Comparison of ENCODE assay signal across 1 cellular context in the genomic region with DNA sequence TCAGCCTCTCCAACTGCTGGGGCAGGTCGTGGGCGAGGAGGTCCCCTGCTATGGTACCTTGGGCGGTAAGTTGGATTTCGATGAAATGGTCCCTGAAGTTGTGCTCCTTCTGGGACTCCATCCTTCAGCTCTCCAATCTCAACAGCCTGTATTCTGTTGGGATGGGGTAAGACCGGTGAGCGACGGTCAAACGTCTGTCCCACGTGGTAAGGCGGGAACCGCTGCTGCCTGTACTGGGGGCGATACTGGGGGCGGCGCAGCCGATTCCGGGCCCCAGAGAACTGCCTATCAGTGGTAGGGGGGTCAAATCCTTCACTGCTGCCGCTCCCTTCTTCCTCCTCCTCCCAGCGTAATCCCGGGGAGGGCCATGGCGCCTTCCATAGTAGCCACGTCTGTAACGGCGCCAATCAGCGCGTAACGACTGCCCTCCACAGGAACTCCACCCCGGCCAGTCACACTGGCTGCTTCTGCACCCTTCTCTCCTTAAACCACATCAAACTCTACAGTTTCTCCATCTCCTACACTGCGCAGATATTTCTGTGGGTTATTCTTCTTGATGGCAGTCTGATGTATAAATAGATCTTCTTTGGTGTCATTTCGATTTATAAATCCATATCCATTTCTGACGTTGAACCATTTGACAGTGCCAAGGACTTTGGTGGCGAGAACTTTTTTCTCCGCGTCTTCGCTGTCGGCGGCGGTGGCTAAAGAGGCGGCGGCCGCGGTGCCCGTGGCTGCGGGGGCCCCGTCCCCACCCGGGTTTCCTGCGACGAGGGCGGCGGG.
TF ChIP-seq lines count a peak whose summit lies in the region.

No MANE protein-coding gene starts in this region.

TF ChIP-seq in WTC11, 78 proteins besides CTCF, POLR2A, EP300 and RAD21 (continued from another document):
- TF ChIP-seq, protein P1, sequence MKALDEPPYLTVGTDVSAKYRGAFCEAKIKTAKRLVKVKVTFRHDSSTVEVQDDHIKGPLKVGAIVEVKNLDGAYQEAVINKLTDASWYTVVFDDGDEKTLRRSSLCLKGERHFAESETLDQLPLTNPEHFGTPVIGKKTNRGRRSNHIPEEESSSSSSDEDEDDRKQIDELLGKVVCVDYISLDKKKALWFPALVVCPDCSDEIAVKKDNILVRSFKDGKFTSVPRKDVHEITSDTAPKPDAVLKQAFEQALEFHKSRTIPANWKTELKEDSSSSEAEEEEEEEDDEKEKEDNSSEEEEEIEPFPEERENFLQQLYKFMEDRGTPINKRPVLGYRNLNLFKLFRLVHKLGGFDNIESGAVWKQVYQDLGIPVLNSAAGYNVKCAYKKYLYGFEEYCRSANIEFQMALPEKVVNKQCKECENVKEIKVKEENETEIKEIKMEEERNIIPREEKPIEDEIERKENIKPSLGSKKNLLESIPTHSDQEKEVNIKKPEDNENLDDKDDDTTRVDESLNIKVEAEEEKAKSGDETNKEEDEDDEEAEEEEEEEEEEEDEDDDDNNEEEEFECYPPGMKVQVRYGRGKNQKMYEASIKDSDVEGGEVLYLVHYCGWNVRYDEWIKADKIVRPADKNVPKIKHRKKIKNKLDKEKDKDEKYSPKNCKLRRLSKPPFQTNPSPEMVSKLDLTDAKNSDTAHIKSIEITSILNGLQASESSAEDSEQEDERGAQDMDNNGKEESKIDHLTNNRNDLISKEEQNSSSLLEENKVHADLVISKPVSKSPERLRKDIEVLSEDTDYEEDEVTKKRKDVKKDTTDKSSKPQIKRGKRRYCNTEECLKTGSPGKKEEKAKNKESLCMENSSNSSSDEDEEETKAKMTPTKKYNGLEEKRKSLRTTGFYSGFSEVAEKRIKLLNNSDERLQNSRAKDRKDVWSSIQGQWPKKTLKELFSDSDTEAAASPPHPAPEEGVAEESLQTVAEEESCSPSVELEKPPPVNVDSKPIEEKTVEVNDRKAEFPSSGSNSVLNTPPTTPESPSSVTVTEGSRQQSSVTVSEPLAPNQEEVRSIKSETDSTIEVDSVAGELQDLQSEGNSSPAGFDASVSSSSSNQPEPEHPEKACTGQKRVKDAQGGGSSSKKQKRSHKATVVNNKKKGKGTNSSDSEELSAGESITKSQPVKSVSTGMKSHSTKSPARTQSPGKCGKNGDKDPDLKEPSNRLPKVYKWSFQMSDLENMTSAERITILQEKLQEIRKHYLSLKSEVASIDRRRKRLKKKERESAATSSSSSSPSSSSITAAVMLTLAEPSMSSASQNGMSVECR (CRISPR knock-in tag; IDR thresholded peaks at IDR 0.05; ENCODE audit: borderline replicate concordance), result no peak
- TF ChIP-seq, protein P2, sequence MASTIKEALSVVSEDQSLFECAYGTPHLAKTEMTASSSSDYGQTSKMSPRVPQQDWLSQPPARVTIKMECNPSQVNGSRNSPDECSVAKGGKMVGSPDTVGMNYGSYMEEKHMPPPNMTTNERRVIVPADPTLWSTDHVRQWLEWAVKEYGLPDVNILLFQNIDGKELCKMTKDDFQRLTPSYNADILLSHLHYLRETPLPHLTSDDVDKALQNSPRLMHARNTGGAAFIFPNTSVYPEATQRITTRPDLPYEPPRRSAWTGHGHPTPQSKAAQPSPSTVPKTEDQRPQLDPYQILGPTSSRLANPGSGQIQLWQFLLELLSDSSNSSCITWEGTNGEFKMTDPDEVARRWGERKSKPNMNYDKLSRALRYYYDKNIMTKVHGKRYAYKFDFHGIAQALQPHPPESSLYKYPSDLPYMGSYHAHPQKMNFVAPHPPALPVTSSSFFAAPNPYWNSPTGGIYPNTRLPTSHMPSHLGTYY (CRISPR knock-in tag; IDR thresholded peaks at IDR 0.05), result no peak
- TF ChIP-seq, protein P3, sequence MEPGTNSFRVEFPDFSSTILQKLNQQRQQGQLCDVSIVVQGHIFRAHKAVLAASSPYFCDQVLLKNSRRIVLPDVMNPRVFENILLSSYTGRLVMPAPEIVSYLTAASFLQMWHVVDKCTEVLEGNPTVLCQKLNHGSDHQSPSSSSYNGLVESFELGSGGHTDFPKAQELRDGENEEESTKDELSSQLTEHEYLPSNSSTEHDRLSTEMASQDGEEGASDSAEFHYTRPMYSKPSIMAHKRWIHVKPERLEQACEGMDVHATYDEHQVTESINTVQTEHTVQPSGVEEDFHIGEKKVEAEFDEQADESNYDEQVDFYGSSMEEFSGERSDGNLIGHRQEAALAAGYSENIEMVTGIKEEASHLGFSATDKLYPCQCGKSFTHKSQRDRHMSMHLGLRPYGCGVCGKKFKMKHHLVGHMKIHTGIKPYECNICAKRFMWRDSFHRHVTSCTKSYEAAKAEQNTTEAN (CRISPR knock-in tag; IDR thresholded peaks at IDR 0.05), result no peak
- TF ChIP-seq ZNF232 (CRISPR knock-in tag; IDR thresholded peaks at IDR 0.05), result no peak
